In genomic region chr15:99634576-99634975, GRCh38 we compare ENCODE assay signal across 22 cellular contexts.
"Had no signal": no experiment of that assay in that cellular context is flagged by ENCODE, and none has a peak within 500 bp of the region (broad histone marks: within the 10 kb centered on the region; RNA-seq: fewer than 3 reads in every experiment).

No MANE protein-coding gene starts in this region.

- H3K27ac ChIP-seq: body of pancreas, neutrophil, parathyroid adenoma, suprapubic skin, WERI-Rb-1 had no signal

- H3K4me3 ChIP-seq: body of pancreas, coronary artery, suprapubic skin had no signal

- H3K4me3 Mint-ChIP-seq: activated naive CD8-positive, alpha-beta T cell; central memory CD8-positive, alpha-beta T cell; natural killer cell; stimulated activated naive CD8-positive, alpha-beta T cell treated with anti-CD3 and anti-CD28 coated beads, Interleukin-15, Interleukin-2, amounts not matched to agents 100 ng/mL and 50 ng/mL, for 24 hours; type B pancreatic cell had no signal

- H3K9me3 ChIP-seq: body of pancreas, neutrophil, suprapubic skin had no signal

- H2AFZ ChIP-seq: parathyroid adenoma had no signal

- H3K9me3 Mint-ChIP-seq: central memory CD8-positive, alpha-beta T cell; natural killer cell; stimulated activated naive CD8-positive, alpha-beta T cell treated with anti-CD3 and anti-CD28 coated beads, Interleukin-15, Interleukin-2, amounts not matched to agents 100 ng/mL and 50 ng/mL, for 24 hours had no signal

- H3K36me3 ChIP-seq: neutrophil had no signal

- H3K27me3 ChIP-seq: body of pancreas, neutrophil, suprapubic skin had no signal

- H3K79me2 ChIP-seq: parathyroid adenoma had no signal

- H3K9ac ChIP-seq: parathyroid adenoma had no signal

- H3K36me3 Mint-ChIP-seq: natural killer cell had no signal

- H3K27me3 Mint-ChIP-seq: activated naive CD8-positive, alpha-beta T cell; central memory CD8-positive, alpha-beta T cell; stimulated activated naive CD8-positive, alpha-beta T cell treated with anti-CD3 and anti-CD28 coated beads, Interleukin-15, Interleukin-2, amounts not matched to agents 100 ng/mL and 50 ng/mL, for 24 hours; type B pancreatic cell had no signal

- DNase-seq: activated CD4-positive, alpha-beta T cell treated with anti-CD3 and anti-CD28 coated beads for 1 hour; activated CD8-positive, alpha-beta memory T cell treated with anti-CD3 and anti-CD28 coated beads for 24 hours; activated CD8-positive, alpha-beta memory T cell treated with anti-CD3 and anti-CD28 coated beads, Interleukin-2, amount 50 U/mL, for 48 hours; activated effector memory CD4-positive, alpha-beta T cell treated with anti-CD3 and anti-CD28 coated beads, Interleukin-2, amount 50 U/mL, for 16 hours; activated T-cell treated with anti-CD3 and anti-CD28 coated beads, Interleukin-2, amount 50 U/mL, for 48 hours; body of pancreas; foreskin melanocyte; glutamatergic neuron; natural killer cell; retina; stimulated activated CD4-positive, alpha-beta T cell treated with anti-CD3 and anti-CD28 coated beads, Interleukin-2, amount 100 ng/mL, for 24 hours; SW 1271; T-helper 2 cell; WERI-Rb-1 had no signal

- H3K27ac Mint-ChIP-seq: activated naive CD8-positive, alpha-beta T cell; natural killer cell; stimulated activated naive CD8-positive, alpha-beta T cell treated with anti-CD3 and anti-CD28 coated beads, Interleukin-15, Interleukin-2, amounts not matched to agents 100 ng/mL and 50 ng/mL, for 24 hours had no signal

- ATAC-seq: body of pancreas, natural killer cell had no signal
